1 cellular context compared by ENCODE assay signal in genomic region chr3:112686360-112686759, GRCh38.
TF ChIP-seq lines count a peak whose summit lies in the region.

No MANE protein-coding gene starts in this region.

TF ChIP-seq in H1, 55 proteins besides CTCF, POLR2A, EP300 and RAD21:
- no peak for TF ChIP-seq GTF2F1 (IDR thresholded peaks at IDR 0.05; ENCODE audit: borderline replicate concordance, low read depth, low read length)
- no peak for TF ChIP-seq SP2 (IDR thresholded peaks at IDR 0.05; ENCODE audit: low read length)
- TF ChIP-seq KDM4A (IDR thresholded peaks at IDR 0.05; ENCODE audit: low read depth, low read length, severe bottlenecking), result no peak
- no peak for TF ChIP-seq TAF1 (IDR thresholded peaks at IDR 0.05; ENCODE audit: low read depth, low read length)
- peak; percentile 40; the same call in 1 of the 2 replicates for TF ChIP-seq TEAD4 (IDR thresholded peaks at IDR 0.05; ENCODE audit: low read depth, low read length)
- no peak for TF ChIP-seq CHD2 (IDR thresholded peaks at IDR 0.05; ENCODE audit: low read length)
- TF ChIP-seq RBBP5 (IDR thresholded peaks at IDR 0.05; ENCODE audit: borderline replicate concordance, low read depth, low read length), result no peak
- peak; percentile 51; the same call in 1 of the 2 replicates for TF ChIP-seq MAX (IDR thresholded peaks at IDR 0.05)
- TF ChIP-seq CBX5 (IDR thresholded peaks at IDR 0.05; ENCODE audit: low read depth, low read length), result no peak
TF ChIP-seq in H1: peak in this region for 2.
